Comparison of ENCODE assay signal across 2 cellular contexts in the genomic region with DNA sequence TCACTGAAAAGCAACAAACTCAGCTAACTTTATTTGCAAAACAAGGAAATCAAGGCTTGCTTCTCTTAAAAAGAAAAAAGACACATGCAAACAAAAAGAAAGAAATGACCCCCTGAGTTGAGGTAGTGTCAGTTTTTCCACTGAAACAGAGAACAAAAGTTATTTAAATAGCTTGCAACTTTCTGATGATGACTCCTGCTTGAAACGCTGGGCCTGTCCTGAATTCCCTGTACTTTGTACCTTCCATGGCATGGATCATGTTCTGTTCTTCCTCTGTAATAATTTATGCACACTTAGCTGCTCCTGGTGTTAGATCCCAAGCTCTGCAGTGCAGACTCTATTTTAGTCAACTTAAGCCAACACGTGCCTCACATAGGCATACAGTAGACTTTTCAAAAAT.
TF ChIP-seq lines count a peak whose summit lies in the region.

No MANE protein-coding gene starts in this region.

TF ChIP-seq in H1, 55 proteins besides CTCF, POLR2A, EP300 and RAD21:
- TF ChIP-seq NANOG (IDR thresholded peaks at IDR 0.05; ENCODE audit: insufficient read depth, low read depth, low read length, poor library complexity, severe bottlenecking) (no peak), RNF2 (IDR thresholded peaks at IDR 0.05; ENCODE audit: borderline replicate concordance, low read depth, low read length, missing control alignments, poor library complexity, severe bottlenecking) (no peak), SAP30 (IDR thresholded peaks at IDR 0.05; ENCODE audit: insufficient read depth, insufficient replicate concordance, low read length) (no peak), CBX5 (IDR thresholded peaks at IDR 0.05; ENCODE audit: low read depth, low read length) (no peak), KDM1A (IDR thresholded peaks at IDR 0.05; ENCODE audit: borderline replicate concordance, low read length) (no peak), RBBP5 (IDR thresholded peaks at IDR 0.05; ENCODE audit: borderline replicate concordance, low read depth, low read length) (no peak), YY1 (IDR thresholded peaks at IDR 0.05; ENCODE audit: low read depth, low read length) (no peak), CBX8 (IDR thresholded peaks at IDR 0.05; ENCODE audit: borderline replicate concordance, low read depth, low read length) (no peak), CREB1 (IDR thresholded peaks at IDR 0.05) (no peak), CHD1 (IDR thresholded peaks at IDR 0.05; ENCODE audit: low read depth, low read length) (no peak), BRCA1 (IDR thresholded peaks at IDR 0.05; ENCODE audit: low read depth, low read length) (no peak)
- TF ChIP-seq, protein P1, sequence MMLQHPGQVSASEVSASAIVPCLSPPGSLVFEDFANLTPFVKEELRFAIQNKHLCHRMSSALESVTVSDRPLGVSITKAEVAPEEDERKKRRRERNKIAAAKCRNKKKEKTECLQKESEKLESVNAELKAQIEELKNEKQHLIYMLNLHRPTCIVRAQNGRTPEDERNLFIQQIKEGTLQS (IDR thresholded peaks at IDR 0.05; ENCODE audit: insufficient read depth, low read depth, low read length): no peak

TF ChIP-seq in HepG2, 621 proteins besides CTCF, POLR2A, EP300 and RAD21:
- no peak for TF ChIP-seq SP2 (CRISPR knock-in tag; IDR thresholded peaks at IDR 0.05)
- TF ChIP-seq, protein P2, sequence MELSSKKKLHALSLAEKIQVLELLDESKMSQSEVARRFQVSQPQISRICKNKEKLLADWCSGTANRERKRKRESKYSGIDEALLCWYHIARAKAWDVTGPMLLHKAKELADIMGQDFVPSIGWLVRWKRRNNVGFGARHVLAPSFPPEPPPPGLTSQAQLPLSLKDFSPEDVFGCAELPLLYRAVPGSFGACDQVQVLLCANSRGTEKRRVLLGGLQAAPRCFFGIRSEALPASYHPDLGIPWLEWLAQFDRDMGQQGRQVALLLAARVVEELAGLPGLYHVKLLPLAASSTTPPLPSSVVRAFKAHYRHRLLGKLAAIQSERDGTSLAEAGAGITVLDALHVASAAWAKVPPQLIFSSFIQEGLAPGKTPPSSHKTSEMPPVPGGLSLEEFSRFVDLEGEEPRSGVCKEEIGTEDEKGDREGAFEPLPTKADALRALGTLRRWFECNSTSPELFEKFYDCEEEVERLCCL (CRISPR knock-in tag; IDR thresholded peaks at IDR 0.05; ENCODE audit: borderline replicate concordance): no peak
- TF ChIP-seq ZNF670 (CRISPR knock-in tag; IDR thresholded peaks at IDR 0.05; ENCODE audit: borderline replicate concordance): no peak
- TF ChIP-seq HNF4A (CRISPR knock-in tag; IDR thresholded peaks at IDR 0.05): 0 out of 2 replicates have a peak, but pooled peaks have one; percentile 36
